Comparison of ENCODE assay signal across 23 cellular contexts in genomic region chr1:84665703-84666317, GRCh38. TPM values are rescaled to one million over a fixed set of nuclear protein-coding genes. Genes with fewer than 3 reads are reported as not detected.
DNase-seq lines count a peak whose midpoint lies in the region; ATAC-seq and TF ChIP-seq lines count a peak whose summit lies in the region.
"Had no signal": no experiment of that assay in that cellular context is flagged by ENCODE, and none has a peak within 500 bp of the region (broad histone marks: within the 10 kb centered on the region; RNA-seq: fewer than 3 reads in every experiment).

No MANE protein-coding gene starts in this region.

- H3K4me3 ChIP-seq in PC-3 (ENCODE audit: low read length) (no peak overlapping the region), fibroblast of the aortic adventitia (ENCODE audit: low read depth, low read length) (no peak overlapping the region)
- H3K4me3 ChIP-seq: colonic mucosa, gastroesophageal sphincter, GM23338, left ventricle myocardium inferior, Peyer's patch, right atrium auricular region, stomach had no signal

- no peaks in the 10 kb centered on the region for H3K9me2 ChIP-seq in PC-3 (replicated peaks; ENCODE audit: low read length)

- BruUV-seq in PC-3 (replicated peaks; lab: Mats Ljungman, UMichigan): no TSS peak

- ATAC-seq in PC-3: peak; percentile 49
- no peak for ATAC-seq in stimulated activated naive CD8-positive, alpha-beta T cell treated with anti-CD3 and anti-CD28 coated beads, Interleukin-15, amount 100 ng/mL, for 72 hours
- ATAC-seq: gastroesophageal sphincter, GM23338 had no signal

- TF ChIP-seq CTCF in PC-3 (conservative IDR thresholded peaks at IDR 0.05; ENCODE audit: low read depth, low read length) (no peak), fibroblast of the aortic adventitia (IDR thresholded peaks at IDR 0.05; ENCODE audit: insufficient read depth, low read length) (no peak)

- no peak overlapping the region for H2AFZ ChIP-seq in PC-3 (ENCODE audit: low read length)
- H2AFZ ChIP-seq: GM23338 had no signal

- H3K9me3 Mint-ChIP-seq in stimulated activated naive CD8-positive, alpha-beta T cell treated with anti-CD3 and anti-CD28 coated beads, Interleukin-15, amount 100 ng/mL, for 72 hours: no peaks in the 10 kb centered on the region
- H3K9me3 Mint-ChIP-seq: activated CD4-positive, alpha-beta T cell treated with anti-CD3 and anti-CD28 coated beads, Interleukin-2, amount 10 ng/mL, durations not matched to agents 24 days and 14 days; GM23338 had no signal

- H4K20me1 ChIP-seq in PC-3 (ENCODE audit: low read length): no peaks in the 10 kb centered on the region

- intact Hi-C loops in PC-3 (cut with micrococcal nuclease): no loop called here

- POLR2A ChIA-PET in PC-3 (lab: Charles Lee; ENCODE audit: unreplicated experiment): no interaction called here

- H3K36me3 ChIP-seq in PC-3 (ENCODE audit: low read depth, low read length): peaks cover 10% of the 10 kb centered on the region; the same call in 1 of the 2 replicates
- H3K36me3 ChIP-seq: colonic mucosa, right atrium auricular region had no signal

- no peaks in the 10 kb centered on the region for H3K9me3 ChIP-seq in PC-3 (ENCODE audit: low read length)
- H3K9me3 ChIP-seq: colonic mucosa, gastroesophageal sphincter, left ventricle myocardium inferior, Peyer's patch, right atrium auricular region, stomach had no signal

- no peaks in the 10 kb centered on the region for H3K4me1 Mint-ChIP-seq in stimulated activated naive CD8-positive, alpha-beta T cell treated with anti-CD3 and anti-CD28 coated beads, Interleukin-15, amount 100 ng/mL, for 72 hours
- H3K4me1 Mint-ChIP-seq: activated CD4-positive, alpha-beta T cell treated with anti-CD3 and anti-CD28 coated beads, Interleukin-2, amount 10 ng/mL, durations not matched to agents 24 days and 14 days; B cell; GM23338 had no signal

- no peak overlapping the region for H3K4me3 Mint-ChIP-seq in stimulated activated naive CD8-positive, alpha-beta T cell treated with anti-CD3 and anti-CD28 coated beads, Interleukin-15, amount 100 ng/mL, for 72 hours
- H3K4me3 Mint-ChIP-seq: activated CD4-positive, alpha-beta T cell treated with anti-CD3 and anti-CD28 coated beads, Interleukin-2, amount 10 ng/mL, durations not matched to agents 24 days and 14 days; B cell; GM23338 had no signal

- H3K27ac Mint-ChIP-seq in stimulated activated naive CD8-positive, alpha-beta T cell treated with anti-CD3 and anti-CD28 coated beads, Interleukin-15, amount 100 ng/mL, for 72 hours: no peak overlapping the region
- H3K27ac Mint-ChIP-seq: activated CD4-positive, alpha-beta T cell treated with anti-CD3 and anti-CD28 coated beads, Interleukin-2, amount 10 ng/mL, durations not matched to agents 24 days and 14 days; B cell; GM23338 had no signal

- no peaks in the 10 kb centered on the region for H3F3A ChIP-seq in PC-3 (ENCODE audit: low read length, unreplicated experiment)

- H3K27ac ChIP-seq in PC-3 (ENCODE audit: low read length): no peak overlapping the region
- H3K27ac ChIP-seq: colonic mucosa, gastroesophageal sphincter, left ventricle myocardium inferior, Peyer's patch, right atrium auricular region, stomach had no signal

- H3K27me3 Mint-ChIP-seq in stimulated activated naive CD8-positive, alpha-beta T cell treated with anti-CD3 and anti-CD28 coated beads, Interleukin-15, amount 100 ng/mL, for 72 hours: no peaks in the 10 kb centered on the region
- H3K27me3 Mint-ChIP-seq: activated CD4-positive, alpha-beta T cell treated with anti-CD3 and anti-CD28 coated beads, Interleukin-2, amount 10 ng/mL, durations not matched to agents 24 days and 14 days; B cell had no signal

- H3K4me1 ChIP-seq in PC-3 (ENCODE audit: insufficient read depth, low read length): 0 out of 2 replicates have a peak, but pooled peaks cover 6% of the 10 kb centered on the region
- H3K4me1 ChIP-seq: colonic mucosa, gastroesophageal sphincter, left ventricle myocardium inferior, Peyer's patch, right atrium auricular region, stomach had no signal

- no peak overlapping the region for H3K9ac ChIP-seq in PC-3 (ENCODE audit: low read length)

- CTCF ChIA-PET in PC-3 (lab: Charles Lee): no interaction called here

- H3K27me3 ChIP-seq in PC-3 (ENCODE audit: low read length): no peaks in the 10 kb centered on the region
- H3K27me3 ChIP-seq: colonic mucosa, gastroesophageal sphincter, Peyer's patch, right atrium auricular region, stomach had no signal

- peak; percentile 57 for DNase-seq in EH (ENCODE audit: low read depth)
- peak; percentile 43 for DNase-seq in HS-5 (ENCODE audit: low read depth)
- DNase-seq in PC-3: no peak
- DNase-seq in fibroblast of the aortic adventitia (ENCODE audit: low read depth): peak; percentile 59
- no peak for DNase-seq in AG08395 (ENCODE audit: low spot score)
- DNase-seq in stimulated activated naive CD8-positive, alpha-beta T cell treated with anti-CD3 and anti-CD28 coated beads, Interleukin-15, amount 100 ng/mL, for 72 hours: no peak
- DNase-seq in HK-2 (ENCODE audit: unreplicated experiment): no peak
- DNase-seq: activated CD4-positive, alpha-beta T cell treated with anti-CD3 and anti-CD28 coated beads, Interleukin-2, amount 10 ng/mL, durations not matched to agents 24 days and 14 days; activated CD8-positive, alpha-beta memory T cell treated with anti-CD3 and anti-CD28 coated beads, Interleukin-2, amount 50 U/mL, for 48 hours; Calu3; colonic mucosa; GF-D8; Kasumi-1; left ventricle myocardium inferior; NCI-H146; NCI-H524 treated with DMSO at 0.1 percent for 48 hours; nucleus accumbens; Peyer's patch; stomach had no signal

- H3K4me2 ChIP-seq in PC-3 (ENCODE audit: low read length): no peak overlapping the region
- H3K4me2 ChIP-seq: GM23338 had no signal

- no peaks in the 10 kb centered on the region for H3K79me2 ChIP-seq in PC-3 (ENCODE audit: low read length)

RNA-seq across cellular contexts. Expression of gene SSX2IP, which starts 24.5 kb away (rescaled TPM):
- total RNA-seq in PC-3 (2014; rRNA removed) (22.8 and 28.0 TPM in 2 replicates), fibroblast of the aortic adventitia (ENCODE audit: low replicate concordance) (34.9 and 40.3 TPM in 2 replicates)

Comparison
In these comparisons a context has a peak if more than half of its experiments do, and no peak if none do; other contexts are left out.
1. DNase-seq: peak in EH (single experiment), HS-5 (single experiment) and fibroblast of the aortic adventitia (single experiment); none in PC-3 (single experiment), AG08395 (single experiment), stimulated activated naive CD8-positive, alpha-beta T cell treated with anti-CD3 and anti-CD28 coated beads, Interleukin-15, amount 100 ng/mL, for 72 hours (0 of 2) and HK-2 (single experiment).